Comparison of ENCODE assay signal across 20 cellular contexts in the genomic region with DNA sequence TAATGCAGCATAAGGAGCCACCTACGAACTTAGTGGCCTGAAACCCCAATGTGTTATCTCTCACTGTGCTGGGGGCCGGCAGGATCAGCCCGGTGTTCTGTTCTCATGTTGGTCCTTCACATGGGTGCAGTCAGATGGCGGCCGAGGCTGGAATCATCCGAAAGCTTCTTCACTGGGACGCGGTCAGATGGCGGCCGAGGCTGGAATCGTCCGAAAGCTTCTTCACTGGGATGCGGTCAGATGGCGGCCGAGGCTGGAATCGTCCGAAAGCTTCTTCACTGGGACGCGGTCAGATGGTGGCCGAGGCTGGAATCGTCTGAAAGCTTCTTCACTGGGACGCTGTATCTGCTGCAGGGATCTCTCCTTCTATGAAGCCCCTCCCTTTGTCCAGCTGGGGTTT. TPM values are rescaled to one million over a fixed set of nuclear protein-coding genes. Genes with fewer than 3 reads are reported as not detected.
DNase-seq lines count a peak whose midpoint lies in the region; ATAC-seq and TF ChIP-seq lines count a peak whose summit lies in the region.
"Had no signal": no experiment of that assay in that cellular context is flagged by ENCODE, and none has a peak within 500 bp of the region (broad histone marks: within the 10 kb centered on the region; RNA-seq: fewer than 3 reads in every experiment).

No MANE protein-coding gene starts in this region.

- H3K4me1 ChIP-seq in BLaER1 treated with 17β-estradiol and CSF1 and Interleukin-3, amounts not matched to agents 10 nM and 100 nM: peaks cover 8 to 63% (median 57%) of the 10 kb centered on the region in 10 experiments
- H3K4me1 ChIP-seq in hepatocyte (ENCODE audit: insufficient read depth) (no peaks in the 10 kb centered on the region), left lung (no peaks in the 10 kb centered on the region), GM23248 (ENCODE audit: insufficient read depth) (no peaks in the 10 kb centered on the region), transverse colon (no peaks in the 10 kb centered on the region)

- H3K9me2 ChIP-seq in hepatocyte (replicated peaks; ENCODE audit: insufficient read depth): no peaks in the 10 kb centered on the region
- H3K9me2 ChIP-seq in GM23248 (ENCODE audit: insufficient read depth): no peaks in the 10 kb centered on the region

- peaks cover 11% of the 10 kb centered on the region; the same call in 1 of the 2 replicates for H3F3A ChIP-seq in GM23248 (ENCODE audit: insufficient read depth)

- peak overlapping the region in 4 of 11 experiments; percentile 64 to 81 (median 76); a peak in 10 of 22 replicates for H3K4me2 ChIP-seq in BLaER1 treated with 17β-estradiol and CSF1 and Interleukin-3, amounts not matched to agents 10 nM and 100 nM
- H3K4me2 ChIP-seq in hepatocyte (no peak overlapping the region), GM23248 (ENCODE audit: unreplicated experiment) (no peak overlapping the region)
- H3K4me2 ChIP-seq: GM23338 had no signal

- no peak for TF ChIP-seq EP300 in transverse colon (IDR thresholded peaks at IDR 0.05; ENCODE audit: low read depth)

- TF ChIP-seq CTCF in hepatocyte (IDR thresholded peaks at IDR 0.05; ENCODE audit: poor library complexity): no peak
- TF ChIP-seq CTCF in left lung (IDR thresholded peaks at IDR 0.05): no peak
- TF ChIP-seq CTCF in transverse colon (IDR thresholded peaks at IDR 0.05): no peak

- in situ Hi-C loops in GM23248 (cut with MboI): no loop called here
- in situ Hi-C loops in transverse colon (cut with MboI; ENCODE audit: low pct_ligation_motif_present in 1 of 4, low pct_unique_long_range_greater_than_20kb in 1 of 4, low sequenced_read_pairs in 3 of 4): no loop called here

- H3K4me3 ChIP-seq in BLaER1 treated with 17β-estradiol and CSF1 and Interleukin-3, amounts not matched to agents 10 nM and 100 nM: peak overlapping the region in 7 of 10 experiments; percentile 4 to 49 (median 29); a peak in 11 of 20 replicates
- no peak overlapping the region for H3K4me3 ChIP-seq in hepatocyte
- H3K4me3 ChIP-seq in left lung: no peak overlapping the region
- H3K4me3 ChIP-seq in GM23248: no peak overlapping the region
- H3K4me3 ChIP-seq in transverse colon: no peak overlapping the region
- H3K4me3 ChIP-seq: GM23338, K562 had no signal

- H4K20me1 ChIP-seq in BLaER1 treated with 17β-estradiol and CSF1 and Interleukin-3, amounts not matched to agents 10 nM and 100 nM: no peaks in the 10 kb centered on the region
- H4K20me1 ChIP-seq in hepatocyte (ENCODE audit: insufficient read depth, poor library complexity, severe bottlenecking): no peaks in the 10 kb centered on the region
- H4K20me1 ChIP-seq in GM23248 (ENCODE audit: insufficient read depth): no peaks in the 10 kb centered on the region

- no peak overlapping the region for H3K9ac ChIP-seq in BLaER1 treated with 17β-estradiol and CSF1 and Interleukin-3, amounts not matched to agents 10 nM and 100 nM
- no peak overlapping the region for H3K9ac ChIP-seq in GM23248

- TF ChIP-seq POLR2A in transverse colon (IDR thresholded peaks at IDR 0.05): no peak

- intact Hi-C loops in posterior vena cava (cut with DNase I): no loop called here
- intact Hi-C loops in left lung (cut with DNase I): no loop called here
- intact Hi-C loops in transverse colon (cut with DNase I; ENCODE audit: low total_unique reads): no loop called here

- H3K79me2 ChIP-seq in hepatocyte: no peaks in the 10 kb centered on the region
- H3K79me2 ChIP-seq in GM23248 (ENCODE audit: insufficient read depth): no peaks in the 10 kb centered on the region

- no peak overlapping the region for H2AFZ ChIP-seq in hepatocyte
- H2AFZ ChIP-seq in GM23248: no peak overlapping the region
- H2AFZ ChIP-seq: GM23338 had no signal

- peaks cover 0 to 35% (median 21%) of the 10 kb centered on the region in 11 experiments; a peak in 17 of 22 replicates for H3K36me3 ChIP-seq in BLaER1 treated with 17β-estradiol and CSF1 and Interleukin-3, amounts not matched to agents 10 nM and 100 nM
- H3K36me3 ChIP-seq in hepatocyte (replicated peaks; ENCODE audit: insufficient read depth, low read depth): no peaks in the 10 kb centered on the region
- no peaks in the 10 kb centered on the region for H3K36me3 ChIP-seq in left lung
- H3K36me3 ChIP-seq in GM23248 (ENCODE audit: low read depth): no peaks in the 10 kb centered on the region
- H3K36me3 ChIP-seq in transverse colon: no peaks in the 10 kb centered on the region
- H3K36me3 ChIP-seq: BE2C had no signal

- peaks cover 45 to 69% (median 68%) of the 10 kb centered on the region in 11 experiments for H3K9me3 ChIP-seq in BLaER1 treated with 17β-estradiol and CSF1 and Interleukin-3, amounts not matched to agents 10 nM and 100 nM (replicated peaks in 1 of 11)
- H3K9me3 ChIP-seq in hepatocyte (ENCODE audit: low read depth) (no peaks in the 10 kb centered on the region), left lung (no peaks in the 10 kb centered on the region), GM23248 (ENCODE audit: low read depth) (no peaks in the 10 kb centered on the region), transverse colon (no peaks in the 10 kb centered on the region)
- H3K9me3 ChIP-seq: BE2C had no signal

- DNase-seq in RPMI8226 (peak; percentile 0), hepatocyte (ENCODE audit: low spot score) (peak; percentile 1), posterior vena cava (ENCODE audit: low spot score) (peak; percentile 70), left lung (no peak), GM23248 (no peak), transverse colon (no peak), H4 (ENCODE audit: low spot score) (no peak)
- DNase-seq: ACHN; BE2C; Calu3; CD8-positive, alpha-beta T cell; DMS79 treated with DMSO at 0.1 percent for 48 hours; GF-D8; H7; HFFc6; IMR-90 had no signal

- H3K27me3 ChIP-seq in BLaER1 treated with 17β-estradiol and CSF1 and Interleukin-3, amounts not matched to agents 10 nM and 100 nM: no peaks in the 10 kb centered on the region
- H3K27me3 ChIP-seq in hepatocyte (no peaks in the 10 kb centered on the region), left lung (peaks cover 0 to 15% of the 10 kb centered on the region in 2 donors), GM23248 (replicated peaks; ENCODE audit: insufficient read depth) (peaks cover 8% of the 10 kb centered on the region), transverse colon (no peaks in the 10 kb centered on the region)
- H3K27me3 ChIP-seq: BE2C had no signal

- H3K27ac ChIP-seq in BLaER1 treated with 17β-estradiol and CSF1 and Interleukin-3, amounts not matched to agents 10 nM and 100 nM: no peak overlapping the region
- H3K27ac ChIP-seq in hepatocyte (no peak overlapping the region), left lung (no peak overlapping the region), GM23248 (no peak overlapping the region), transverse colon (no peak overlapping the region)

- no peak for ATAC-seq in left lung
- ATAC-seq: CD8-positive, alpha-beta T cell; GM23338; HCT116; K562 had no signal

- 90% methylated on average over 22 of the region's 22 CpGs for WGBS in hepatocyte (ENCODE audit: low lambda C conversion rate, missing lambda C conversion rate)
- 69 to 75% methylated on average over 15 to 22 of the region's 22 CpGs for whole genome bisulfite sequencing in GM23248 (ENCODE audit: low coverage in 1 of 2, low lambda C conversion rate in 2 of 2, missing lambda C conversion rate in 2 of 2), 2 experiments
- 89% methylated on average over 22 of the region's 22 CpGs; no CpG with 5 or more reads in 1 of the 2 donors for WGBS in transverse colon (ENCODE audit: low coverage in 1 of 2), 2 donors

RNA-seq across cellular contexts. Expression of a gene that starts 12.6 kb away (rescaled TPM):
- total RNA-seq in hepatocyte (3.1 and 5.5 TPM in 2 replicates), posterior vena cava (1 to 10 TPM; 2.6 to 7.4 TPM), left lung (10 to 100 TPM in 1 of 2 donors, 1 to 10 TPM in 1; 4.0 to 13.8 TPM), transverse colon (1 to 10 TPM in 3 of 4 donors, under 1 TPM in 1; 0.80 to 7.8 (median 5.3) TPM)
- polyA plus RNA-seq in hepatocyte (7.2 and 8.8 TPM in 2 replicates), GM23248 (2016; fragmentation: Nextera tagmentation; extraction: Ambion mirVana) (1.2 and 1.3 TPM in 2 replicates)
- total RNA-seq in GM23248 (2014; rRNA removed; shearing (Covaris generic)): 0.32 TPM in 1 of 2 replicates, not detected in the other
- 6.1 and 10.2 TPM in 2 replicates for total RNA-seq in H4 (2014; rRNA removed; shearing (Covaris generic))
- total RNA-seq: HFFc6 had no signal
- polyA plus RNA-seq: K562 had no signal

Comparison
In these comparisons a context has a peak if more than half of its experiments do, and no peak if none do; other contexts are left out.
1. H3K4me3 ChIP-seq: peak in BLaER1 treated with 17β-estradiol and CSF1 and Interleukin-3, amounts not matched to agents 10 nM and 100 nM (7 of 10); none in hepatocyte (single experiment), left lung (0 of 2), GM23248 (single experiment) and transverse colon (0 of 4).
2. DNase-seq: peak in RPMI8226 (single experiment), hepatocyte (single experiment) and posterior vena cava (single experiment); none in left lung (0 of 2), GM23248 (single experiment), transverse colon (single experiment) and H4 (single experiment).